ENCODE assay signal across 15 cellular contexts in genomic region chr21:19607983-19608668, GRCh38.
DNase-seq lines count a peak whose midpoint lies in the region; ATAC-seq and TF ChIP-seq lines count a peak whose summit lies in the region.
"Had no signal": no experiment of that assay in that cellular context is flagged by ENCODE, and none has a peak within 500 bp of the region (broad histone marks: within the 10 kb centered on the region; RNA-seq: fewer than 3 reads in every experiment).

No MANE protein-coding gene starts in this region.

- no peak for TF ChIP-seq EP300 in neural cell (conservative IDR thresholded peaks at IDR 0.05; ENCODE audit: poor library complexity, severe bottlenecking)

- H3K9me3 Mint-ChIP-seq in activated CD4-positive, alpha-beta T cell treated with anti-CD3 and anti-CD28 coated beads for 36 hours (ENCODE audit: low read depth) = peaks cover 6% of the 10 kb centered on the region
- H3K9me3 Mint-ChIP-seq: activated naive CD4-positive, alpha-beta T cell treated with anti-CD3 and anti-CD28 coated beads, Interleukin-2, amount 50 U/mL, for 24 hours had no signal

- H3K4me3 ChIP-seq in neural cell (ENCODE audit: low read length) = no peak overlapping the region
- H3K4me3 ChIP-seq: lung, spleen had no signal

- ATAC-seq in activated CD4-positive, alpha-beta T cell treated with anti-CD3 and anti-CD28 coated beads for 36 hours = no peak
- ATAC-seq in HG03175 (IDR thresholded peaks at IDR 0.05; ENCODE audit: unreplicated experiment) = no peak

- DNase-seq in H4 (ENCODE audit: low spot score) = peak; percentile 19
- peak; percentile 59 to 86 for DNase-seq in NCI-H2081 (lab: John Stamatoyannopoulos, UW)
- DNase-seq in activated CD4-positive, alpha-beta T cell treated with anti-CD3 and anti-CD28 coated beads for 36 hours = no peak
- DNase-seq in foreskin melanocyte = no peak
- DNase-seq in medulla oblongata (ENCODE audit: extremely low spot score) = no peak
- DNase-seq: caudate nucleus, NCI-H2171 treated with DMSO at 0.1 percent for 48 hours, spleen, substantia nigra had no signal

- no peaks in the 10 kb centered on the region for H3K36me3 Mint-ChIP-seq in activated CD4-positive, alpha-beta T cell treated with anti-CD3 and anti-CD28 coated beads for 36 hours (ENCODE audit: low read depth)
- H3K36me3 Mint-ChIP-seq: activated naive CD4-positive, alpha-beta T cell treated with anti-CD3 and anti-CD28 coated beads, Interleukin-2, amount 50 U/mL, for 24 hours had no signal

- H3K27me3 ChIP-seq in neural cell (ENCODE audit: insufficient read depth, low read depth, low read length) = no peaks in the 10 kb centered on the region
- H3K27me3 ChIP-seq: neutrophil, spleen had no signal

- no peaks in the 10 kb centered on the region for H3F3A ChIP-seq in neural cell (ENCODE audit: insufficient read depth, low read length, poor library complexity, severe bottlenecking)

- no peak overlapping the region for H3K4me3 Mint-ChIP-seq in activated CD4-positive, alpha-beta T cell treated with anti-CD3 and anti-CD28 coated beads for 36 hours
- H3K4me3 Mint-ChIP-seq: activated naive CD4-positive, alpha-beta T cell treated with anti-CD3 and anti-CD28 coated beads, Interleukin-2, amount 50 U/mL, for 24 hours had no signal

- TF ChIP-seq CTCF in VCaP (conservative IDR thresholded peaks at IDR 0.05) (peak; percentile 3), neural cell (IDR thresholded peaks at IDR 0.05; ENCODE audit: poor library complexity, severe bottlenecking) (peak; percentile 20)

- no peak for TF ChIP-seq RAD21 in neural cell (conservative IDR thresholded peaks at IDR 0.05)

- no peaks in the 10 kb centered on the region for H3K4me1 Mint-ChIP-seq in activated CD4-positive, alpha-beta T cell treated with anti-CD3 and anti-CD28 coated beads for 36 hours
- H3K4me1 Mint-ChIP-seq: activated naive CD4-positive, alpha-beta T cell treated with anti-CD3 and anti-CD28 coated beads, Interleukin-2, amount 50 U/mL, for 24 hours had no signal

- no peak overlapping the region for H3K27ac Mint-ChIP-seq in activated CD4-positive, alpha-beta T cell treated with anti-CD3 and anti-CD28 coated beads for 36 hours
- H3K27ac Mint-ChIP-seq: activated naive CD4-positive, alpha-beta T cell treated with anti-CD3 and anti-CD28 coated beads, Interleukin-2, amount 50 U/mL, for 24 hours had no signal

- H4K20me1 ChIP-seq in neural cell (ENCODE audit: insufficient read depth) = no peaks in the 10 kb centered on the region

- H3K9me3 ChIP-seq in neural cell (ENCODE audit: low read length) = no peaks in the 10 kb centered on the region
- H3K9me3 ChIP-seq: neutrophil had no signal

- POLR2A ChIA-PET in activated CD4-positive, alpha-beta T cell treated with anti-CD3 and anti-CD28 coated beads for 36 hours (lab: Charles Lee) = no interaction called here

- no peaks in the 10 kb centered on the region for H3K9me2 ChIP-seq in neural cell (ENCODE audit: insufficient read depth, low read length)

- H3K27ac ChIP-seq in VCaP (no peak overlapping the region), neural cell (ENCODE audit: low read length) (no peak overlapping the region)
- H3K27ac ChIP-seq: neutrophil, spleen had no signal

- CTCF ChIA-PET in activated CD4-positive, alpha-beta T cell treated with anti-CD3 and anti-CD28 coated beads for 36 hours (lab: Charles Lee) = no interaction called here

- H3K36me3 ChIP-seq in neural cell (ENCODE audit: insufficient read depth, low read length) = no peaks in the 10 kb centered on the region
- H3K36me3 ChIP-seq: neutrophil, spleen had no signal

- no peaks in the 10 kb centered on the region for H3K79me2 ChIP-seq in neural cell (replicated peaks; ENCODE audit: insufficient read depth, low read length)

- H3K4me2 ChIP-seq in neural cell (ENCODE audit: low read length) = no peak overlapping the region

- no peak overlapping the region for H3K9ac ChIP-seq in neural cell (ENCODE audit: low read length)

- H2AFZ ChIP-seq in neural cell (ENCODE audit: low read depth, low read length) = no peak overlapping the region

- intact Hi-C loops in activated CD4-positive, alpha-beta T cell treated with anti-CD3 and anti-CD28 coated beads for 36 hours (cut with DNase I, micrococcal nuclease) = no loop called here

- H3K27me3 Mint-ChIP-seq in activated CD4-positive, alpha-beta T cell treated with anti-CD3 and anti-CD28 coated beads for 36 hours = no peaks in the 10 kb centered on the region
- H3K27me3 Mint-ChIP-seq: activated naive CD4-positive, alpha-beta T cell treated with anti-CD3 and anti-CD28 coated beads, Interleukin-2, amount 50 U/mL, for 24 hours had no signal

TF ChIP-seq in neural cell, 6 proteins besides CTCF, POLR2A, EP300 and RAD21:
- no peak for TF ChIP-seq POLR2AphosphoS5 (IDR thresholded peaks at IDR 0.05)
- no peak for TF ChIP-seq TAF1 (IDR thresholded peaks at IDR 0.05; ENCODE audit: low read depth)
- TF ChIP-seq SMC3 (conservative IDR thresholded peaks at IDR 0.05; ENCODE audit: poor library complexity) = no peak
- TF ChIP-seq EZH2 (IDR thresholded peaks at IDR 0.05; ENCODE audit: borderline replicate concordance, insufficient read depth, low read length, poor library complexity, severe bottlenecking) = no peak
- no peak for TF ChIP-seq REST (IDR thresholded peaks at IDR 0.05; ENCODE audit: borderline replicate concordance)

Comparison
In these comparisons a context has a peak if more than half of its experiments do, and no peak if none do; other contexts are left out.
1. DNase-seq: peak in H4 (single experiment) and NCI-H2081 (2 of 2); none in activated CD4-positive, alpha-beta T cell treated with anti-CD3 and anti-CD28 coated beads for 36 hours (single experiment), foreskin melanocyte (single experiment) and medulla oblongata (single experiment).